ENCODE assay signal across 11 cellular contexts in genomic region chr6:42226251-42227143, GRCh38. TPM values are rescaled to one million over a fixed set of nuclear protein-coding genes. Genes with fewer than 3 reads are reported as not detected.
DNase-seq lines count a peak whose midpoint lies in the region; ATAC-seq, FAIRE-seq and TF ChIP-seq lines count a peak whose summit lies in the region.
"Had no signal": no experiment of that assay in that cellular context is flagged by ENCODE, and none has a peak within 500 bp of the region (broad histone marks: within the 10 kb centered on the region; RNA-seq: fewer than 3 reads in every experiment).

No MANE protein-coding gene starts in this region.

- ATAC-seq in K562 (peak; percentile 77), left lung (peak; percentile 52), GM18519 (IDR thresholded peaks at IDR 0.05; ENCODE audit: low FRiP score, unreplicated experiment) (no peak)

- H3K9ac ChIP-seq in HUES48 (ENCODE audit: low read depth, low read length): no peak overlapping the region
- peak overlapping the region; percentile 15 to 73; a peak in 2 of 4 replicates for H3K9ac ChIP-seq in K562 (ENCODE audit: insufficient read depth in 1 of 2, low read depth in 2 of 2, low read length in 2 of 2)
- H3K9ac ChIP-seq: KMS-11 had no signal

- in situ Hi-C loops in K562 (cut with MboI): loop anchor here (10.0 kb wide), 1 partner anchor 442 kb away; the partner anchor contains the start of genes PRICKLE4 and TOMM6

- H4K20me1 ChIP-seq in K562 (replicated peaks; ENCODE audit: control insufficient read depth, insufficient read depth, low read length): no peaks in the 10 kb centered on the region

- H3K36me3 ChIP-seq in HUES48 (ENCODE audit: control insufficient read depth, insufficient read depth, low read length) (peaks cover 37% of the 10 kb centered on the region), K562 (ENCODE audit: control insufficient read depth, insufficient read depth, low read length) (no peaks in the 10 kb centered on the region), left lung (peaks cover 0 to 21% of the 10 kb centered on the region in 2 donors), BE2C (no peaks in the 10 kb centered on the region; the same call in 1 of the 2 replicates)

- 0 out of 4 replicates have a peak, but pooled peaks of 1 of the 2 experiments have one; percentile 1 for TF ChIP-seq RAD21 in K562 (CRISPR knock-in tag; conservative IDR thresholded peaks at IDR 0.05 in 1 of 2, IDR thresholded peaks at IDR 0.05 in 1 of 2)

- DNase-seq in K562 (ENCODE audit: extremely low read depth in 1 of 4, low spot score in 3 of 4): peak in 1 of 4 experiments; percentile 62
- no peak for DNase-seq in left lung
- no peak for DNase-seq in NCI-H1436 treated with DMSO at 0.1 percent for 48 hours (lab: John Stamatoyannopoulos, UW)
- DNase-seq in BE2C: no peak
- no peak for DNase-seq in stimulated activated CD4-positive, alpha-beta T cell treated with anti-CD3 and anti-CD28 coated beads, Interleukin-4, amount 100 ng/mL, for 24 hours
- DNase-seq: naive B cell had no signal

- no peaks in the 10 kb centered on the region for H3K9me1 ChIP-seq in K562 (ENCODE audit: control insufficient read depth, insufficient read depth, low read length)

- H3K4me1 ChIP-seq in HUES48 (ENCODE audit: control insufficient read depth, insufficient read depth, low read length): no peaks in the 10 kb centered on the region
- peaks cover 14 to 25% of the 10 kb centered on the region in 2 experiments for H3K4me1 ChIP-seq in K562 (replicated peaks in 1 of 2; ENCODE audit: control insufficient read depth in 2 of 2, insufficient read depth in 2 of 2, low read length in 2 of 2)
- H3K4me1 ChIP-seq in left lung: no peaks in the 10 kb centered on the region
- peaks cover 5% of the 10 kb centered on the region for H3K4me1 ChIP-seq in BE2C

- H3K4me2 ChIP-seq in K562 (ENCODE audit: insufficient read depth, low read length): peak overlapping the region; percentile 59
- H3K4me2 ChIP-seq: KMS-11 had no signal

- no peaks in the 10 kb centered on the region for H3K27me3 ChIP-seq in HUES48 (ENCODE audit: control insufficient read depth, insufficient read depth, low read length)
- H3K27me3 ChIP-seq in K562 (ENCODE audit: control insufficient read depth in 2 of 2, insufficient read depth in 2 of 2, low read length in 2 of 2): no peaks in the 10 kb centered on the region
- H3K27me3 ChIP-seq in left lung: no peaks in the 10 kb centered on the region
- H3K27me3 ChIP-seq in BE2C: no peaks in the 10 kb centered on the region
- H3K27me3 ChIP-seq: cardiac muscle cell had no signal

- peak; percentile 36 for TF ChIP-seq EP300 in K562 (IDR thresholded peaks at IDR 0.05; ENCODE audit: low read length)

- CTCF ChIA-PET in K562 (lab: Yijun Ruan, JAX; ENCODE audit: low intra/inter-chr PET ratio): interaction anchor here (0.6 to 1.1 kb wide), 3 partner anchors 58 to 309 kb away, joined by 4 to 5 read pairs (median 5); no protein-coding TSS in a partner anchor

- TF ChIP-seq CTCF in K562 (IDR thresholded peaks at IDR 0.05 in 2 of 3, conservative IDR thresholded peaks at IDR 0.05 in 1 of 3; ENCODE audit: insufficient read depth in 2 of 3, low read depth in 1 of 3, low read length in 3 of 3) (no peak), left lung (IDR thresholded peaks at IDR 0.05) (no peak), BE2C (IDR thresholded peaks at IDR 0.05; ENCODE audit: low read depth, low read length) (no peak)

- POLR2A ChIA-PET in K562 (lab: Yijun Ruan, JAX): interaction anchor here (0.5 to 2.0 kb wide), 13 partner anchors 9 to 653 kb away, joined by 3 to 13 read pairs (median 3); partner anchors contain the start of genes MRPS10 and RPL7L1

- WGBS in K562 (ENCODE audit: insufficient coverage, low coverage, missing lambda C conversion rate): 8% methylated on average over 11 of the region's 11 CpGs

- FAIRE-seq in A204.1 (lab: Jason Lieb, UNC) (peak; percentile 84), K562 (lab: Jason Lieb, UNC) (peak; percentile 71)

- no peaks in the 10 kb centered on the region for H3K79me2 ChIP-seq in K562 (ENCODE audit: control insufficient read depth, insufficient read depth, low read length)

- no peak for TF ChIP-seq POLR2A in K562 (conservative IDR thresholded peaks at IDR 0.05)

- H3K4me3 ChIP-seq in HUES48 (ENCODE audit: low read depth, low read length): no peak overlapping the region
- H3K4me3 ChIP-seq in K562: no peak overlapping the region
- H3K4me3 ChIP-seq in left lung: no peak overlapping the region
- H3K4me3 ChIP-seq in BE2C (ENCODE audit: low read depth, low read length): no peak overlapping the region
- H3K4me3 ChIP-seq: cardiac muscle cell had no signal

- peak overlapping the region; percentile 77 for H2AFZ ChIP-seq in K562 (ENCODE audit: low read depth, low read length)

- no peaks in the 10 kb centered on the region for H3K9me3 ChIP-seq in HUES48 (ENCODE audit: control insufficient read depth, insufficient read depth, low read length)
- no peaks in the 10 kb centered on the region for H3K9me3 ChIP-seq in K562 (replicated peaks; ENCODE audit: control insufficient read depth, insufficient read depth, low read depth, low read length)
- no peaks in the 10 kb centered on the region for H3K9me3 ChIP-seq in left lung
- no peaks in the 10 kb centered on the region for H3K9me3 ChIP-seq in BE2C

- intact Hi-C loops in K562 (cut with micrococcal nuclease) (no loop called here), left lung (cut with DNase I) (no loop called here)

- no TSS peak for BruUV-seq in K562 (replicated peaks; lab: Mats Ljungman, UMichigan)

- H3K27ac ChIP-seq in HUES48 (ENCODE audit: low read depth, low read length) (peak overlapping the region; percentile 84), K562 (ENCODE audit: extremely low read depth, low read depth, low read length) (no peak overlapping the region), left lung (peak overlapping the region in 1 of 2 donors; percentile 33)
- H3K27ac ChIP-seq: cardiac muscle cell, KMS-11 had no signal

RNA-seq across cellular contexts. Expression of gene MRPS10, which starts 8.8 kb away (rescaled TPM):
- total RNA-seq in K562 (2011; cell fraction: chromatin; rRNA removed; ENCODE audit: low replicate concordance): 25.3 and 53.6 TPM in 2 replicates
- 17.6 and 18.5 TPM in 2 replicates for total RNA-seq in K562 (2011; cell fraction: nucleolus; rRNA removed)
- total RNA-seq in K562 (2011; cell fraction: nucleoplasm; rRNA removed): 37.0 and 65.0 TPM in 2 replicates
- total RNA-seq in K562 (2014; rRNA removed) (48.6 and 50.3 TPM in 2 replicates), K562 (2014; rRNA removed; fragmentation: Illumina TruSeq; extraction: Trizol) (93.7 and 106 TPM in 2 replicates), K562 (2015; rRNA removed; fragmentation: Illumina TruSeq; extraction: Trizol) (72.7 and 78.8 TPM in 2 replicates), K562 (2021) (51.1 and 53.7 TPM in 2 replicates), left lung (10 to 100 TPM; 25.4 to 30.8 TPM)
- polyA plus RNA-seq in K562 (2011; rRNA removed) (57.0 and 102 TPM in 2 replicates), K562 (2014; fragmentation: Illumina TruSeq; extraction: Trizol) (94.8 and 99.9 TPM in 2 replicates), K562 (2014; fragmentation: Nextera tagmentation; extraction: Ambion mirVana) (100 to 1,000 TPM; 126 to 166 TPM), K562 (2014; rRNA removed) (65.9 and 86.5 TPM in 2 replicates)
- polyA plus RNA-seq in K562 (2011; cell fraction: cytosol; rRNA removed): 26.0 and 42.1 TPM in 2 replicates
- 11.1 and 15.9 TPM in 2 replicates for polyA plus RNA-seq in K562 (2011; cell fraction: nucleus; rRNA removed)
- 55.9 and 63.4 TPM in 2 replicates for polyA plus RNA-seq in K562 (2012)
- polyA minus RNA-seq in K562 (2011; rRNA and poly(A)+ RNA removed): 48.2 and 55.1 TPM in 2 replicates
- polyA minus RNA-seq in K562 (2011; cell fraction: cytosol; rRNA and poly(A)+ RNA removed): 13.4 and 24.6 TPM in 2 replicates
- 8.6 and 17.8 TPM in 2 replicates for polyA minus RNA-seq in K562 (2011; cell fraction: nucleus; rRNA and poly(A)+ RNA removed)
- polyA plus RNA-seq in BE2C (2012; ENCODE audit: insufficient read depth, insufficient read length, low read depth): 52.2 TPM

RNA-seq across cellular contexts. Expression of gene GUCA1B, which starts 31.7 kb away (rescaled TPM):
- 3.9 and 6.5 TPM in 2 replicates for total RNA-seq in K562 (2011; cell fraction: chromatin; rRNA removed; ENCODE audit: low replicate concordance)
- 3.2 and 3.3 TPM in 2 replicates for total RNA-seq in K562 (2011; cell fraction: nucleolus; rRNA removed)
- 5.9 and 7.7 TPM in 2 replicates for total RNA-seq in K562 (2011; cell fraction: nucleoplasm; rRNA removed)
- 0.20 and 0.23 TPM in 2 replicates for total RNA-seq in K562 (2014; rRNA removed)
- total RNA-seq in K562 (2014; rRNA removed; fragmentation: Illumina TruSeq; extraction: Trizol): 0.69 and 0.77 TPM in 2 replicates
- total RNA-seq in K562 (2015; rRNA removed; fragmentation: Illumina TruSeq; extraction: Trizol): 0.34 and 0.51 TPM in 2 replicates
- 0.92 and 0.95 TPM in 2 replicates for total RNA-seq in K562 (2021)
- polyA plus RNA-seq in K562 (2011; rRNA removed): 0.54 and 1.7 TPM in 2 replicates
- 0.19 and 1.4 TPM in 2 replicates for polyA plus RNA-seq in K562 (2011; cell fraction: cytosol; rRNA removed)
- polyA plus RNA-seq in K562 (2011; cell fraction: nucleus; rRNA removed): 2.5 and 3.8 TPM in 2 replicates
- polyA plus RNA-seq in K562 (2012): 0.40 and 1.4 TPM in 2 replicates
- polyA plus RNA-seq in K562 (2014; fragmentation: Illumina TruSeq; extraction: Trizol): 0.43 and 0.48 TPM in 2 replicates
- polyA plus RNA-seq in K562 (2014; fragmentation: Nextera tagmentation; extraction: Ambion mirVana): not detected
- 0.21 TPM in 1 of 2 replicates, not detected in the other for polyA plus RNA-seq in K562 (2014; rRNA removed)
- polyA minus RNA-seq in K562 (2011; rRNA and poly(A)+ RNA removed): 0.60 and 1.3 TPM in 2 replicates
- polyA minus RNA-seq in K562 (2011; cell fraction: cytosol; rRNA and poly(A)+ RNA removed): not detected in 2 replicates
- 0.54 and 1.7 TPM in 2 replicates for polyA minus RNA-seq in K562 (2011; cell fraction: nucleus; rRNA and poly(A)+ RNA removed)
- 1 to 10 TPM in 1 of 2 donors, under 1 TPM in 1; 0.38 to 1.7 TPM for total RNA-seq in left lung
- polyA plus RNA-seq in BE2C (2012; ENCODE audit: insufficient read depth, insufficient read length, low read depth): 8.1 TPM
- polyA plus RNA-seq: cardiac muscle cell had no signal

RNA-seq across cellular contexts. Expression of gene GUCA1A, which starts 53.3 kb away (rescaled TPM):
- not detected in 2 replicates for total RNA-seq in K562 (2011; cell fraction: chromatin; rRNA removed; ENCODE audit: low replicate concordance)
- not detected in 2 replicates for total RNA-seq in K562 (2011; cell fraction: nucleolus; rRNA removed)
- total RNA-seq in K562 (2011; cell fraction: nucleoplasm; rRNA removed): not detected in 2 replicates
- total RNA-seq in K562 (2014; rRNA removed): not detected in 2 replicates
- total RNA-seq in K562 (2014; rRNA removed; fragmentation: Illumina TruSeq; extraction: Trizol): not detected in 2 replicates
- total RNA-seq in K562 (2015; rRNA removed; fragmentation: Illumina TruSeq; extraction: Trizol): not detected in 2 replicates
- not detected in 2 replicates for total RNA-seq in K562 (2021)
- not detected in 2 replicates for polyA plus RNA-seq in K562 (2011; rRNA removed)
- polyA plus RNA-seq in K562 (2011; cell fraction: cytosol; rRNA removed): not detected in 2 replicates
- not detected in 2 replicates for polyA plus RNA-seq in K562 (2011; cell fraction: nucleus; rRNA removed)
- not detected in 2 replicates for polyA plus RNA-seq in K562 (2012)
- polyA plus RNA-seq in K562 (2014; fragmentation: Illumina TruSeq; extraction: Trizol): not detected in 2 replicates
- not detected for polyA plus RNA-seq in K562 (2014; fragmentation: Nextera tagmentation; extraction: Ambion mirVana)
- not detected in 2 replicates for polyA plus RNA-seq in K562 (2014; rRNA removed)
- polyA minus RNA-seq in K562 (2011; rRNA and poly(A)+ RNA removed): not detected in 2 replicates
- polyA minus RNA-seq in K562 (2011; cell fraction: cytosol; rRNA and poly(A)+ RNA removed): not detected in 2 replicates
- polyA minus RNA-seq in K562 (2011; cell fraction: nucleus; rRNA and poly(A)+ RNA removed): not detected in 2 replicates
- under 1 TPM in 1 of 2 donors, not detected in 1; 0.17 TPM for total RNA-seq in left lung
- polyA plus RNA-seq in BE2C (2012; ENCODE audit: insufficient read depth, insufficient read length, low read depth): 0.56 TPM
